Comparison of ENCODE assay signal across 2 cellular contexts in the genomic region with DNA sequence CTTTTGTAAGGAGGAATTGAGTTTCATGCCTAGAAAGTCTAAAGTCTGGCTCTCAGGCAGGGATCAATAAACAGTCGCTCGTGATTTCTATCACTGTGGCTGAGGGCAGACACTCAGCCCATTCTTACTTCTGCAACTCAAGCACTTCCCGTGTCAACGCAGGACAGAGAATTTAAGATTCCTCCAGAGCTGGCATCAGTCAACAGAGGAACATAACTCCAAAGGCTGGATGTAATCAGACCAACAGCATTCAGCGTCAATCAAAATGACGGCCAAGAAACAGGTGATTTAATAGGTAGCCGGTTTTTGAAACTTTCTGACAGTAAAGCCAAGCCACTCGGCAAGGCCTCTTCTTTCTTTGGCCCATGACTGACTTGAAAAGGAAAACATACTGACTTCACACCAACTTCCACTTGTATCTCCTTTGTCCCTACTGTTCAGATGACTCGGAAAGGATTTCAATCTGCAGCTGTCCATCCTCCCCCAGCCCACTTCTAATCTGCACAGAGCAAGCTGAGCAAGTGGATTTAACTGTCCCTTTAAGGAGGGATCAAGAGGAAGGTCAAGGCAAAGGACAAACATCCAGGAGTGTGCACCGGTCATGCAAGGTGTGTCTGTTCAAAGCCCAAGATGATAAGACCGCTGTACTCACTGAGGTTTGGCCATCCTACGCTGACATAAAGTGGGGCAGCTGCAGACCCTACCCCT.
TF ChIP-seq lines count a peak whose summit lies in the region.

No MANE protein-coding gene starts in this region.

TF ChIP-seq in IMR-90, 13 proteins besides CTCF, POLR2A, EP300 and RAD21:
- TF ChIP-seq CEBPB (IDR thresholded peaks at IDR 0.05; ENCODE audit: low read depth, low read length) (no peak), FOS (IDR thresholded peaks at IDR 0.05; ENCODE audit: low read depth, low read length) (no peak), MAFK (IDR thresholded peaks at IDR 0.05; ENCODE audit: low read depth, low read length) (no peak), RCOR1 (IDR thresholded peaks at IDR 0.05; ENCODE audit: insufficient replicate concordance, low read length) (no peak), CHD1 (IDR thresholded peaks at IDR 0.05; ENCODE audit: low read depth, low read length) (no peak), SMC3 (IDR thresholded peaks at IDR 0.05; ENCODE audit: low read depth, low read length) (no peak), USF2 (IDR thresholded peaks at IDR 0.05; ENCODE audit: low read depth, low read length) (no peak), MAZ (IDR thresholded peaks at IDR 0.05; ENCODE audit: borderline replicate concordance, low read depth, low read length) (no peak), MXI1 (IDR thresholded peaks at IDR 0.05; ENCODE audit: borderline replicate concordance, low read depth, low read length) (no peak), BHLHE40 (IDR thresholded peaks at IDR 0.05; ENCODE audit: low read depth, low read length) (no peak), NFE2L2 (IDR thresholded peaks at IDR 0.05; ENCODE audit: low read depth, low read length) (no peak), RFX5 (IDR thresholded peaks at IDR 0.05; ENCODE audit: low read depth, low read length) (no peak)
- TF ChIP-seq, protein P1, sequence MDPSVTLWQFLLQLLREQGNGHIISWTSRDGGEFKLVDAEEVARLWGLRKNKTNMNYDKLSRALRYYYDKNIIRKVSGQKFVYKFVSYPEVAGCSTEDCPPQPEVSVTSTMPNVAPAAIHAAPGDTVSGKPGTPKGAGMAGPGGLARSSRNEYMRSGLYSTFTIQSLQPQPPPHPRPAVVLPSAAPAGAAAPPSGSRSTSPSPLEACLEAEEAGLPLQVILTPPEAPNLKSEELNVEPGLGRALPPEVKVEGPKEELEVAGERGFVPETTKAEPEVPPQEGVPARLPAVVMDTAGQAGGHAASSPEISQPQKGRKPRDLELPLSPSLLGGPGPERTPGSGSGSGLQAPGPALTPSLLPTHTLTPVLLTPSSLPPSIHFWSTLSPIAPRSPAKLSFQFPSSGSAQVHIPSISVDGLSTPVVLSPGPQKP (IDR thresholded peaks at IDR 0.05; ENCODE audit: borderline replicate concordance, low read depth, low read length) = no peak

TF ChIP-seq in H1, 55 proteins besides CTCF, POLR2A, EP300 and RAD21:
- no peak for TF ChIP-seq NANOG (IDR thresholded peaks at IDR 0.05; ENCODE audit: insufficient read depth, low read depth, low read length, poor library complexity, severe bottlenecking)
- no peak for TF ChIP-seq MAFK (IDR thresholded peaks at IDR 0.05; ENCODE audit: low read depth, low read length)
- no peak for TF ChIP-seq BCL11A (IDR thresholded peaks at IDR 0.05; ENCODE audit: low read depth in 2 of 2, low read length in 2 of 2)
- TF ChIP-seq KDM5A (IDR thresholded peaks at IDR 0.05; ENCODE audit: low read length) = no peak
- no peak for TF ChIP-seq TBP (IDR thresholded peaks at IDR 0.05; ENCODE audit: low read depth, low read length)
- no peak for TF ChIP-seq TCF12 (IDR thresholded peaks at IDR 0.05; ENCODE audit: low read depth, low read length)
- TF ChIP-seq EZH2 (IDR thresholded peaks at IDR 0.05; ENCODE audit: low read depth, low read length, severe bottlenecking) = no peak
- no peak for TF ChIP-seq SIN3A (conservative IDR thresholded peaks at IDR 0.05 in 1 of 2, IDR thresholded peaks at IDR 0.05 in 1 of 2; ENCODE audit: low read depth in 1 of 2, low read length in 2 of 2)
- TF ChIP-seq POLR2AphosphoS5 (IDR thresholded peaks at IDR 0.05; ENCODE audit: low read depth, low read length) = no peak
- no peak for TF ChIP-seq JUN (IDR thresholded peaks at IDR 0.05; ENCODE audit: low read depth, low read length)
- no peak for TF ChIP-seq RFX5 (IDR thresholded peaks at IDR 0.05; ENCODE audit: borderline replicate concordance, low read depth, low read length)
- no peak for TF ChIP-seq POU5F1 (IDR thresholded peaks at IDR 0.05; ENCODE audit: low read depth, low read length)
- TF ChIP-seq E2F6 (IDR thresholded peaks at IDR 0.05) = no peak
- no peak for TF ChIP-seq YY1 (IDR thresholded peaks at IDR 0.05; ENCODE audit: low read depth, low read length)
TF ChIP-seq in H1: peak in this region for 0.
